ENCODE assay signal across 8 cellular contexts in genomic region chr6:105591053-105591452, GRCh38.
DNase-seq lines count a peak whose midpoint lies in the region; ATAC-seq and TF ChIP-seq lines count a peak whose summit lies in the region.

No MANE protein-coding gene starts in this region.

- intact Hi-C loops in left lung (cut with DNase I), result no loop called here

- no peak for DNase-seq in left lung
- no peak for DNase-seq in BE2C
- DNase-seq in progenitor cell of endocrine pancreas (ENCODE audit: low spot score, unreplicated experiment), result no peak
- no peak for DNase-seq in NCI-H1694 treated with DMSO at 0.1 percent for 48 hours (lab: John Stamatoyannopoulos, UW)
- no peak for DNase-seq in RPMI8226

- H3K36me3 ChIP-seq in OCI-LY1 (ENCODE audit: insufficient read depth, low read length) (no peaks in the 10 kb centered on the region), left lung (no peaks in the 10 kb centered on the region), BE2C (no peaks in the 10 kb centered on the region)

- H3K9me3 ChIP-seq in OCI-LY1 (ENCODE audit: low read length) (no peaks in the 10 kb centered on the region), left lung (no peaks in the 10 kb centered on the region), BE2C (no peaks in the 10 kb centered on the region)

- H3K27ac Mint-ChIP-seq in progenitor cell of endocrine pancreas, result no peak overlapping the region

- peaks cover 92% of the 10 kb centered on the region for H3K4me1 ChIP-seq in OCI-LY1 (ENCODE audit: insufficient read depth, low read length, severe bottlenecking)
- H3K4me1 ChIP-seq in left lung, result peaks cover 0 to 20% of the 10 kb centered on the region in 2 donors
- no peaks in the 10 kb centered on the region for H3K4me1 ChIP-seq in BE2C

- H3K9me2 ChIP-seq in OCI-LY1 (ENCODE audit: low read depth, low read length), result no peaks in the 10 kb centered on the region

- ATAC-seq in GM18861 (IDR thresholded peaks at IDR 0.05; ENCODE audit: unreplicated experiment) (peak; percentile 98), HG02759 (IDR thresholded peaks at IDR 0.05; ENCODE audit: unreplicated experiment) (peak; percentile 95), left lung (peak; percentile 48)

- H4K20me1 ChIP-seq in OCI-LY1 (ENCODE audit: insufficient read depth, low read length), result no peaks in the 10 kb centered on the region

- H3K9ac ChIP-seq in OCI-LY1 (ENCODE audit: low read length), result peak overlapping the region; percentile 31; the same call in 1 of the 2 replicates

- H3K4me3 ChIP-seq in OCI-LY1 (ENCODE audit: low read depth, low read length, poor library complexity, severe bottlenecking) (no peak overlapping the region), left lung (no peak overlapping the region), BE2C (ENCODE audit: low read depth, low read length) (no peak overlapping the region)

- peaks cover 22% of the 10 kb centered on the region for H3K27me3 Mint-ChIP-seq in progenitor cell of endocrine pancreas

- H3K27me3 ChIP-seq in OCI-LY1 (ENCODE audit: insufficient read depth, low read length) (no peaks in the 10 kb centered on the region), left lung (no peaks in the 10 kb centered on the region), BE2C (peaks cover 16% of the 10 kb centered on the region)

- peak overlapping the region; percentile 23; the same call in 1 of the 2 replicates for H3K4me2 ChIP-seq in OCI-LY1 (ENCODE audit: low read length)

- H3K4me1 Mint-ChIP-seq in progenitor cell of endocrine pancreas (ENCODE audit: low read depth), result no peaks in the 10 kb centered on the region

- H3K36me3 Mint-ChIP-seq in progenitor cell of endocrine pancreas (ENCODE audit: insufficient read depth), result no peaks in the 10 kb centered on the region

- H3F3A ChIP-seq in OCI-LY1 (ENCODE audit: insufficient read depth, low read length), result no peaks in the 10 kb centered on the region

- H3K27ac ChIP-seq in OCI-LY1 (ENCODE audit: low read depth, low read length, poor library complexity, severe bottlenecking), result peak overlapping the region; percentile 95
- H3K27ac ChIP-seq in left lung, result no peak overlapping the region

- no peak for TF ChIP-seq CTCF in OCI-LY1 (IDR thresholded peaks at IDR 0.05; ENCODE audit: low read length)
- TF ChIP-seq CTCF in left lung (IDR thresholded peaks at IDR 0.05), result no peak
- TF ChIP-seq CTCF in BE2C (IDR thresholded peaks at IDR 0.05; ENCODE audit: low read depth, low read length), result no peak
- no peak for TF ChIP-seq CTCF in progenitor cell of endocrine pancreas (IDR thresholded peaks at IDR 0.05; ENCODE audit: unreplicated experiment)

- no peaks in the 10 kb centered on the region for H3K9me3 Mint-ChIP-seq in progenitor cell of endocrine pancreas (ENCODE audit: low read depth)

- no peak overlapping the region for H2AFZ ChIP-seq in OCI-LY1 (ENCODE audit: low read length)

- no peak overlapping the region for H3K4me3 Mint-ChIP-seq in progenitor cell of endocrine pancreas (ENCODE audit: low read depth)

- no peaks in the 10 kb centered on the region for H3K79me2 ChIP-seq in OCI-LY1 (ENCODE audit: insufficient read depth, low read length)

Comparison
In these comparisons a context has a peak if more than half of its experiments do, and no peak if none do; other contexts are left out.
1. ATAC-seq: peak in every context shown above with its lines; median percentile 98 in GM18861; 95 in HG02759; 48 in left lung.